Comparison of ENCODE assay signal across 11 cellular contexts in genomic region chr19:52307275-52307674, GRCh38. TPM values are rescaled to one million over a fixed set of nuclear protein-coding genes. Genes with fewer than 3 reads are reported as not detected.
DNase-seq lines count a peak whose midpoint lies in the region; ATAC-seq and TF ChIP-seq lines count a peak whose summit lies in the region.
"Had no signal": no experiment of that assay in that cellular context is flagged by ENCODE, and none has a peak within 500 bp of the region (broad histone marks: within the 10 kb centered on the region; RNA-seq: fewer than 3 reads in every experiment).

No MANE protein-coding gene starts in this region.

- POLR2A ChIA-PET in MCF 10A (lab: Yijun Ruan, JAX) = interaction anchor here (1.3 kb wide), 1 partner anchor 13 kb away, joined by 3 read pairs; no protein-coding TSS in a partner anchor
- POLR2A ChIA-PET in CD4-positive, alpha-beta T cell (lab: Charles Lee) = interaction anchor here (0.8 kb wide), 1 partner anchor 258 kb away, joined by 3 read pairs; no protein-coding TSS in a partner anchor

- H3K4me1 ChIP-seq in breast epithelium = no peaks in the 10 kb centered on the region

- ATAC-seq in HG02588 (IDR thresholded peaks at IDR 0.05; ENCODE audit: unreplicated experiment) = no peak
- no peak for ATAC-seq in HG03432 (IDR thresholded peaks at IDR 0.05; ENCODE audit: unreplicated experiment)
- no peak for ATAC-seq in CD4-positive, alpha-beta T cell (ENCODE audit: poor library complexity)
- ATAC-seq: natural killer cell treated with Interleukin-12 subunit alpha and Interleukin-12 subunit beta and Interleukin-15 and Interleukin-18, amount 100 ng/mL, for 72 hours had no signal

- H3K36me3 Mint-ChIP-seq in MCF 10A (ENCODE audit: insufficient read depth, unreplicated experiment) (peaks cover 88% of the 10 kb centered on the region), endothelial cell (ENCODE audit: low read depth, unreplicated experiment) (peaks cover 88% of the 10 kb centered on the region)
- peaks cover 94% of the 10 kb centered on the region for H3K36me3 Mint-ChIP-seq in CD4-positive, alpha-beta T cell (ENCODE audit: low read depth)

- H3K4me3 Mint-ChIP-seq in MCF 10A (ENCODE audit: unreplicated experiment) (no peak overlapping the region), endothelial cell (ENCODE audit: unreplicated experiment) (peak overlapping the region; percentile 88)
- H3K4me3 Mint-ChIP-seq in CD4-positive, alpha-beta T cell = no peak overlapping the region
- H3K4me3 Mint-ChIP-seq: natural killer cell treated with Interleukin-12 subunit alpha and Interleukin-12 subunit beta and Interleukin-15 and Interleukin-18, amount 100 ng/mL, for 72 hours had no signal

- TF ChIP-seq CTCF in MCF 10A (IDR thresholded peaks at IDR 0.05; ENCODE audit: unreplicated experiment) = no peak
- no peak for TF ChIP-seq CTCF in breast epithelium (IDR thresholded peaks at IDR 0.05)
- no peak for TF ChIP-seq CTCF in endothelial cell (IDR thresholded peaks at IDR 0.05; ENCODE audit: unreplicated experiment)
- no peak for TF ChIP-seq CTCF in CD4-positive, alpha-beta T cell (IDR thresholded peaks at IDR 0.05)

- H3K4me3 ChIP-seq in breast epithelium (no peak overlapping the region), MG63 (no peak overlapping the region)

- intact Hi-C loops in MCF 10A (cut with micrococcal nuclease) = no loop called here
- intact Hi-C loops in breast epithelium (cut with DNase I; ENCODE audit: low total_unique reads) = no loop called here
- intact Hi-C loops in CD4-positive, alpha-beta T cell (cut with DNase I, micrococcal nuclease) = no loop called here

- CTCF ChIA-PET in MCF 10A (lab: Yijun Ruan, JAX) = interaction anchor here (1.0 kb wide), 1 partner anchor 437 kb away, joined by 3 read pairs; no protein-coding TSS in a partner anchor
- CTCF ChIA-PET in CD4-positive, alpha-beta T cell (lab: Charles Lee) = no interaction called here

- H3K4me1 Mint-ChIP-seq in MCF 10A (ENCODE audit: insufficient read depth, unreplicated experiment) (no peaks in the 10 kb centered on the region), endothelial cell (ENCODE audit: unreplicated experiment) (no peaks in the 10 kb centered on the region)
- H3K4me1 Mint-ChIP-seq in CD4-positive, alpha-beta T cell (ENCODE audit: low read depth) = no peaks in the 10 kb centered on the region

- no peaks in the 10 kb centered on the region for H3K27me3 ChIP-seq in breast epithelium
- no peaks in the 10 kb centered on the region for H3K27me3 ChIP-seq in MG63
- no peaks in the 10 kb centered on the region for H3K27me3 ChIP-seq in CD4-positive, alpha-beta T cell (ENCODE audit: control insufficient read depth, insufficient read depth, low read length)

- H3K27me3 Mint-ChIP-seq in MCF 10A (ENCODE audit: insufficient read depth, unreplicated experiment) (no peaks in the 10 kb centered on the region), endothelial cell (ENCODE audit: unreplicated experiment) (peaks cover 7% of the 10 kb centered on the region)
- H3K27me3 Mint-ChIP-seq in CD4-positive, alpha-beta T cell = no peaks in the 10 kb centered on the region
- H3K27me3 Mint-ChIP-seq: natural killer cell treated with Interleukin-12 subunit alpha and Interleukin-12 subunit beta and Interleukin-15 and Interleukin-18, amount 100 ng/mL, for 72 hours had no signal

- no peak overlapping the region for H3K27ac Mint-ChIP-seq in MCF 10A (ENCODE audit: low read depth, unreplicated experiment)
- no peak overlapping the region for H3K27ac Mint-ChIP-seq in endothelial cell (ENCODE audit: unreplicated experiment)
- H3K27ac Mint-ChIP-seq in CD4-positive, alpha-beta T cell = no peak overlapping the region
- H3K27ac Mint-ChIP-seq: natural killer cell treated with Interleukin-12 subunit alpha and Interleukin-12 subunit beta and Interleukin-15 and Interleukin-18, amount 100 ng/mL, for 72 hours had no signal

- peaks cover 2% of the 10 kb centered on the region for H3K36me3 ChIP-seq in breast epithelium
- peaks cover 73% of the 10 kb centered on the region for H3K36me3 ChIP-seq in MG63

- TF ChIP-seq POLR2A in breast epithelium (IDR thresholded peaks at IDR 0.05) = no peak

- H3K9me3 ChIP-seq in breast epithelium (peaks cover 73 to 97% of the 10 kb centered on the region in 2 donors), MG63 (peaks cover 49% of the 10 kb centered on the region)
- peaks cover 87% of the 10 kb centered on the region for H3K9me3 ChIP-seq in CD4-positive, alpha-beta T cell (ENCODE audit: control insufficient read depth, low read length)

- BruUV-seq in MCF 10A (replicated peaks; lab: Mats Ljungman, UMichigan) = no TSS peak

- H3K9me3 Mint-ChIP-seq in MCF 10A (ENCODE audit: unreplicated experiment) = peaks cover 14% of the 10 kb centered on the region
- H3K9me3 Mint-ChIP-seq in endothelial cell (ENCODE audit: unreplicated experiment) = peaks cover 35% of the 10 kb centered on the region
- peaks cover 22% of the 10 kb centered on the region for H3K9me3 Mint-ChIP-seq in CD4-positive, alpha-beta T cell

- H3K27ac ChIP-seq in breast epithelium = no peak overlapping the region
- no peak overlapping the region for H3K27ac ChIP-seq in CD4-positive, alpha-beta T cell (ENCODE audit: low read depth, low read length)
- H3K27ac ChIP-seq: C4-2B had no signal

- DNase-seq in MCF 10A (ENCODE audit: unreplicated experiment) (peak; percentile 8), breast epithelium (ENCODE audit: low spot score in 2 of 2) (no peak), MG63 (peak; percentile 23), endothelial cell (ENCODE audit: low spot score) (no peak), retina (peak; percentile 43)
- no peak for DNase-seq in CD4-positive, alpha-beta T cell
- DNase-seq: NCI-H2171 treated with DMSO at 0.1 percent for 48 hours had no signal

RNA-seq across cellular contexts. Expression of gene ZNF480, which starts 10.3 kb away (rescaled TPM):
- 13.1 and 15.8 TPM in 2 replicates for total RNA-seq in MCF 10A (2022)
- 10 to 100 TPM in 2 of 3 donors, 1 to 10 TPM in 1; 8.0 to 15.8 (median 11.8) TPM for total RNA-seq in breast epithelium
- total RNA-seq in MG63 (2014; rRNA removed; shearing (Covaris generic); ENCODE audit: low replicate concordance) = 2.7 and 3.8 TPM in 2 replicates
- total RNA-seq in endothelial cell (ENCODE audit: unreplicated experiment) = 18.1 TPM
- 1 to 10 TPM; 4.8 to 5.3 TPM for total RNA-seq in CD4-positive, alpha-beta T cell

RNA-seq across cellular contexts. Expression of gene ZNF610, which starts 28.8 kb away (rescaled TPM):
- total RNA-seq in MCF 10A (2022) (not detected in 2 replicates), breast epithelium (1 to 10 TPM; 1.1 to 7.0 (median 2.6) TPM), endothelial cell (ENCODE audit: unreplicated experiment) (7.5 TPM)
- 0.15 and 2.4 TPM in 2 replicates for total RNA-seq in MG63 (2014; rRNA removed; shearing (Covaris generic); ENCODE audit: low replicate concordance)
- under 1 TPM; 0.52 to 0.53 TPM for total RNA-seq in CD4-positive, alpha-beta T cell

RNA-seq across cellular contexts. Expression of gene ZNF766, which starts 37.9 kb away (rescaled TPM):
- total RNA-seq in MCF 10A (2022) (11.5 and 16.0 TPM in 2 replicates), breast epithelium (10 to 100 TPM; 10.9 to 21.1 (median 18.4) TPM), endothelial cell (ENCODE audit: unreplicated experiment) (16.4 TPM)
- total RNA-seq in MG63 (2014; rRNA removed; shearing (Covaris generic); ENCODE audit: low replicate concordance) = 12.3 and 32.7 TPM in 2 replicates
- 10 to 100 TPM; 39.3 to 43.2 TPM for total RNA-seq in CD4-positive, alpha-beta T cell

Comparison
In these comparisons a context has a peak if more than half of its experiments do, and no peak if none do; other contexts are left out.
1. DNase-seq: peak in MCF 10A (single experiment), MG63 (single experiment) and retina (single experiment); none in breast epithelium (0 of 2), endothelial cell (single experiment) and CD4-positive, alpha-beta T cell (0 of 10).